ENCODE assay signal across 1 cellular context in genomic region chr19:6065685-6066365, GRCh38.
TF ChIP-seq lines count a peak whose summit lies in the region.

No MANE protein-coding gene starts in this region.

TF ChIP-seq in GM23338, 12 proteins besides CTCF, POLR2A, EP300 and RAD21 (continued from another document):
- TF ChIP-seq ZNF462 (CRISPR knock-in tag; IDR thresholded peaks at IDR 0.05) (no peak), CREB1 (CRISPR knock-in tag; IDR thresholded peaks at IDR 0.05; ENCODE audit: low read depth) (no peak)
